Comparison of ENCODE assay signal across 22 cellular contexts in genomic region chr2:158692372-158693103, GRCh38.
"Had no signal": no experiment of that assay in that cellular context is flagged by ENCODE, and none has a peak within 500 bp of the region (broad histone marks: within the 10 kb centered on the region; RNA-seq: fewer than 3 reads in every experiment).

No MANE protein-coding gene starts in this region.

- H3K27me3 ChIP-seq: cardiac muscle cell, pancreas, tibial artery had no signal

- H3K4me1 Mint-ChIP-seq: activated naive CD8-positive, alpha-beta T cell treated with anti-CD3 and anti-CD28 coated beads, Interleukin-2, amount 50 U/mL, for 24 hours; memory B cell; naive thymus-derived CD4-positive, alpha-beta T cell had no signal

- H3K36me3 Mint-ChIP-seq: memory B cell had no signal

- H3K4me3 Mint-ChIP-seq: activated naive CD4-positive, alpha-beta T cell treated with anti-CD3 and anti-CD28 coated beads for 36 hours; activated naive CD8-positive, alpha-beta T cell treated with anti-CD3 and anti-CD28 coated beads, Interleukin-2, amount 50 U/mL, for 24 hours; endodermal cell; memory B cell; naive thymus-derived CD4-positive, alpha-beta T cell had no signal

- H3K4me1 ChIP-seq: left ventricle myocardium inferior, pancreas, tibial artery had no signal

- H3K36me3 ChIP-seq: cardiac muscle cell, left ventricle myocardium inferior, pancreas, tibial artery had no signal

- DNase-seq: activated CD4-positive, alpha-beta T cell treated with anti-CD3 and anti-CD28 coated beads for 1 hour; activated CD4-positive, alpha-beta T cell treated with anti-CD3 and anti-CD28 coated beads, Interleukin-2, amount 50 U/mL, for 4 hours; activated naive CD4-positive, alpha-beta T cell treated with anti-CD3 and anti-CD28 coated beads for 36 hours; activated naive CD8-positive, alpha-beta T cell treated with anti-CD3 and anti-CD28 coated beads, Interleukin-2, amount 50 U/mL, for 24 hours; dorsolateral prefrontal cortex; endodermal cell; foreskin fibroblast; hypothalamus; kidney; left ventricle myocardium inferior; mucosa of descending colon; naive thymus-derived CD4-positive, alpha-beta T cell; pancreas; retina; stimulated activated CD4-positive, alpha-beta T cell treated with anti-CD3 and anti-CD28 coated beads, Interleukin-2, amount 100 ng/mL, for 48 hours; stimulated activated naive CD4-positive, alpha-beta T cell; T1000; tibial artery had no signal

- H3K9me3 ChIP-seq: pancreas had no signal

- ATAC-seq: activated naive CD8-positive, alpha-beta T cell treated with anti-CD3 and anti-CD28 coated beads, Interleukin-2, amount 50 U/mL, for 24 hours; mucosa of descending colon; naive thymus-derived CD4-positive, alpha-beta T cell; pancreas had no signal

- H3K27ac ChIP-seq: cardiac muscle cell, dorsolateral prefrontal cortex, left ventricle myocardium inferior, pancreas, tibial artery, VCaP had no signal

- H3K27ac Mint-ChIP-seq: activated naive CD4-positive, alpha-beta T cell treated with anti-CD3 and anti-CD28 coated beads for 36 hours; activated naive CD8-positive, alpha-beta T cell treated with anti-CD3 and anti-CD28 coated beads, Interleukin-2, amount 50 U/mL, for 24 hours; activated T-helper 2 cell treated with anti-CD3 and anti-CD28 coated beads, Interferon-gamma antibody, Interleukin-2, Interleukin-4, amounts not matched to agents 10 μg/mL and 5 μg/mL and 100 μg/mL, durations not matched to agents 14 hours and 24 hours and 36 hours; endodermal cell; memory B cell; naive thymus-derived CD4-positive, alpha-beta T cell had no signal

- H3K4me3 ChIP-seq: cardiac muscle cell, dorsolateral prefrontal cortex, left ventricle myocardium inferior, mucosa of descending colon, pancreas, tibial artery had no signal
